Comparison of ENCODE assay signal across 10 cellular contexts in the genomic region with DNA sequence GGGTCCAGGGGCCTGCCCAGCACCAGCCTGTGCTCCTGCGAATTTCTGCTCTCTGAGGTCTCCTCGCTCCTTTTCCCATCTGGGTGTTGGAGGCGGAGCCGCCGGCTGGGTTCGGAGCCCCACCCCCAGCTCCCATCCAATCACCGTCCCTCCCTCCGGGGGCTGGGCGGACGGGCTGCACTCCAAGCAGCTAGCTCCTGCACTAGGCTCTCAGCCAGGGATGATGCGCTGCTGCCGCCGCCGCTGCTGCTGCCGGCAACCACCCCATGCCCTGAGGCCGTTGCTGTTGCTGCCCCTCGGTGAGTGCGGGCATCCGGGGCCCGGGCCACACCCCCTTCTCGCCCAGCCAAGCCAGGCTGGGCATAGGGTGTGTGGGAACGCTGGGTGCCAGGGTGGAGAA. TPM values are rescaled to one million over a fixed set of nuclear protein-coding genes. Genes with fewer than 3 reads are reported as not detected.
A peak's percentile ranks its signal among the peaks of the same experiment; 100 is the strongest.
DNase-seq lines count a peak whose midpoint lies in the region; FAIRE-seq and TF ChIP-seq lines count a peak whose summit lies in the region.
"Had no signal": no experiment of that assay in that cellular context is flagged by ENCODE, and none has a peak within 500 bp of the region (broad histone marks: within the 10 kb centered on the region; RNA-seq: fewer than 3 reads in every experiment).

Gene NRN1L (plus strand): TSS at position 202 of the 400 bp plus-strand sequence. CDS start 19 bp downstream, at position 221.

- no peaks in the 10 kb centered on the region for H3K27me3 ChIP-seq in ascending aorta

- peak; percentile 32 to 70 for DNase-seq in NCI-H187 (lab: John Stamatoyannopoulos, UW)
- DNase-seq in NCI-H187 treated with DMSO at 0.1 percent for 48 hours (lab: John Stamatoyannopoulos, UW) = no peak
- peak; percentile 26 to 93 for DNase-seq in ascending aorta (ENCODE audit: low spot score in 2 of 2)
- DNase-seq in hepatic stellate cell (ENCODE audit: low spot score) = peak; percentile 95
- DNase-seq in renal cortical epithelial cell (ENCODE audit: low read depth) = peak; percentile 40
- no peak for DNase-seq in CD1c-positive myeloid dendritic cell (ENCODE audit: extremely low spot score)
- no peak for DNase-seq in GM19239 (ENCODE audit: insufficient read length, low spot score)
- no peak for DNase-seq in stimulated activated naive CD4-positive, alpha-beta T cell (lab: John Stamatoyannopoulos, UW)

- H3K27ac ChIP-seq in ascending aorta = peak within 1 kb of the TSS; percentile 67 to 75
- H3K27ac ChIP-seq: SK-N-MC had no signal

- no peaks in the 10 kb centered on the region for H3K9me3 ChIP-seq in ascending aorta
- H3K9me3 ChIP-seq: A549 had no signal

- H3K4me3 ChIP-seq in ascending aorta = peak within 1 kb of the TSS in 1 of 2 donors; percentile 45
- H3K4me3 ChIP-seq: A549, SK-N-MC had no signal

- H3K36me3 ChIP-seq in ascending aorta = peaks cover 43 to 52% of the 10 kb centered on the region in 2 donors

- FAIRE-seq in GM19239 (lab: Jason Lieb, UNC) = no peak
- FAIRE-seq: A549 had no signal

- no peak for TF ChIP-seq CTCF in ascending aorta (IDR thresholded peaks at IDR 0.05)

- intact Hi-C loops in ascending aorta (cut with DNase I) = loop anchor here (5.0 kb wide), 1 partner anchor 158 kb away; no protein-coding TSS in a partner anchor

- peaks cover 6 to 13% of the 10 kb centered on the region in 2 donors for H3K4me1 ChIP-seq in ascending aorta

RNA-seq across cellular contexts. Expression of gene NRN1L, which starts in this region (rescaled TPM):
- total RNA-seq in ascending aorta = not detected
- total RNA-seq in renal cortical epithelial cell = not detected in 2 replicates

Comparison
In these comparisons a context has a peak if more than half of its experiments do, and no peak if none do; other contexts are left out.
1. DNase-seq: peak in NCI-H187 (2 of 2) and hepatic stellate cell (single experiment); none in NCI-H187 treated with DMSO at 0.1 percent for 48 hours (single experiment), CD1c-positive myeloid dendritic cell (single experiment), GM19239 (single experiment) and stimulated activated naive CD4-positive, alpha-beta T cell (0 of 6).
2. Peak in DNase-seq and H3K27ac ChIP-seq in ascending aorta; RNA of the gene not detected or under 1 TPM.
3. Peak in DNase-seq in renal cortical epithelial cell; RNA of the gene not detected or under 1 TPM.